Comparison of ENCODE assay signal across 19 cellular contexts in the genomic region with DNA sequence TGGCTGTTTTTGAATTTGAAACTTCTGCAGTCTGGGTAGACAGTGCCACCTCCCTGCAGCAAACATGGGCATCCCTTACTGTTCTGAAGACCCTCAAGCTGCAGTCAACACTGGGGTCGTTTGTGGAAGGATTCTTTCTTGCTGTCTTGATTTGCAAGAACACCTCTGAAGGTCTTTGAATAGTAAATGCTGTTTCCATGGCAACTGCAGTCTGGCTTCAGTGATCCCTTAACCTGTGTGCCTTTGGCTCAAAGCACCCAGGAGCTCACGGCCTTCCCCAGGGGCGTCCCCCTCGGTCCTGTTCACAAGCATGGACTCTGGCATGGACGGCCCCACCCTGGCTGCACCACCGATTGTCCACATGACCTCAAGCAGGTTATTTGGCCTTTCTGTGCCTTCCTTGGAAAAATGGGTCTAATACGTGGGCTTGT. TPM values are rescaled to one million over a fixed set of nuclear protein-coding genes. Genes with fewer than 3 reads are reported as not detected.
DNase-seq lines count a peak whose midpoint lies in the region; ATAC-seq, FAIRE-seq and TF ChIP-seq lines count a peak whose summit lies in the region.
"Had no signal": no experiment of that assay in that cellular context is flagged by ENCODE, and none has a peak within 500 bp of the region (broad histone marks: within the 10 kb centered on the region; RNA-seq: fewer than 3 reads in every experiment).

No MANE protein-coding gene starts in this region.

- no peaks in the 10 kb centered on the region for H3K36me3 ChIP-seq in H7 (replicated peaks; ENCODE audit: control insufficient read depth, insufficient read depth, low read length)
- no peaks in the 10 kb centered on the region for H3K36me3 ChIP-seq in K562 (ENCODE audit: control insufficient read depth, insufficient read depth, low read length)
- no peaks in the 10 kb centered on the region for H3K36me3 ChIP-seq in neural cell (ENCODE audit: insufficient read depth, low read length)

- H3K27ac ChIP-seq in K562 (ENCODE audit: extremely low read depth, low read depth, low read length) (no peak overlapping the region), neural cell (ENCODE audit: low read length) (peak overlapping the region; percentile 68)
- H3K27ac ChIP-seq: KMS-11 had no signal

- no peak for TF ChIP-seq EP300 in K562 (IDR thresholded peaks at IDR 0.05; ENCODE audit: low read length)
- peak; percentile 51 for TF ChIP-seq EP300 in neural cell (conservative IDR thresholded peaks at IDR 0.05; ENCODE audit: poor library complexity, severe bottlenecking)

- POLR2A ChIA-PET in K562 (lab: Yijun Ruan, JAX) = interaction anchor here (0.6 kb wide), 1 partner anchor 145 kb away, joined by 3 read pairs; no protein-coding TSS in a partner anchor

- no peak for TF ChIP-seq RAD21 in K562 (CRISPR knock-in tag; conservative IDR thresholded peaks at IDR 0.05 in 1 of 2, IDR thresholded peaks at IDR 0.05 in 1 of 2)
- peak; percentile 63 for TF ChIP-seq RAD21 in neural cell (conservative IDR thresholded peaks at IDR 0.05)

- H3K9me3 ChIP-seq in K562 (replicated peaks; ENCODE audit: control insufficient read depth, insufficient read depth, low read depth, low read length) = no peaks in the 10 kb centered on the region
- H3K9me3 ChIP-seq in neural cell (ENCODE audit: low read length) = no peaks in the 10 kb centered on the region

- no peaks in the 10 kb centered on the region for H3K27me3 ChIP-seq in H7 (ENCODE audit: control insufficient read depth, insufficient read depth, low read length)
- peaks cover 18 to 58% of the 10 kb centered on the region in 2 experiments; a peak in 4 of 5 replicates for H3K27me3 ChIP-seq in K562 (ENCODE audit: control insufficient read depth in 2 of 2, insufficient read depth in 2 of 2, low read length in 2 of 2)
- H3K27me3 ChIP-seq in neural cell (ENCODE audit: insufficient read depth, low read depth, low read length) = no peaks in the 10 kb centered on the region

- intact Hi-C loops in K562 (cut with micrococcal nuclease) = no loop called here

- H3K79me2 ChIP-seq in K562 (ENCODE audit: control insufficient read depth, insufficient read depth, low read length) = no peaks in the 10 kb centered on the region
- peaks cover 13% of the 10 kb centered on the region for H3K79me2 ChIP-seq in neural cell (replicated peaks; ENCODE audit: insufficient read depth, low read length)

- H3F3A ChIP-seq in neural cell (ENCODE audit: insufficient read depth, low read length, poor library complexity, severe bottlenecking) = peaks cover 3% of the 10 kb centered on the region

- ATAC-seq in K562 (no peak), GM18909 (IDR thresholded peaks at IDR 0.05; ENCODE audit: poor library complexity, unreplicated experiment) (no peak), GM19452 (IDR thresholded peaks at IDR 0.05; ENCODE audit: unreplicated experiment) (no peak)
- ATAC-seq: effector memory CD8-positive, alpha-beta T cell; PC-3 had no signal

- DNase-seq in Caki2 (ENCODE audit: low read depth) (peak; percentile 53), H7 (peak; percentile 89), K562 (ENCODE audit: extremely low read depth in 1 of 4, low spot score in 3 of 4) (no peak), urothelium cell line (ENCODE audit: low spot score) (no peak), mucosa of gallbladder (ENCODE audit: low spot score) (no peak)
- DNase-seq: activated CD4-positive, CD25-positive, alpha-beta regulatory T cell; activated naive CD4-positive, alpha-beta T cell treated with Interleukin-2 at 50 U/mL for 16 hours; C1 segment of cervical spinal cord; effector memory CD8-positive, alpha-beta T cell; foreskin melanocyte; NCI-H1930; PC-3; stimulated activated CD4-positive, alpha-beta T cell treated with anti-CD3 and anti-CD28 coated beads, Interleukin-2, amount 100 ng/mL, for 48 hours had no signal

- no peaks in the 10 kb centered on the region for H3K9me1 ChIP-seq in K562 (ENCODE audit: control insufficient read depth, insufficient read depth, low read length)

- H3K4me2 ChIP-seq in K562 (ENCODE audit: insufficient read depth, low read length) (no peak overlapping the region), neural cell (ENCODE audit: low read length) (peak overlapping the region; percentile 22)
- H3K4me2 ChIP-seq: KMS-11 had no signal

- H3K4me1 ChIP-seq in K562 (replicated peaks in 1 of 2; ENCODE audit: control insufficient read depth in 2 of 2, insufficient read depth in 2 of 2, low read length in 2 of 2) = no peaks in the 10 kb centered on the region; a peak in 2 of 5 replicates

- H3K9me2 ChIP-seq in neural cell (ENCODE audit: insufficient read depth, low read length) = no peaks in the 10 kb centered on the region

- WGBS in K562 (ENCODE audit: insufficient coverage, low coverage, missing lambda C conversion rate) = under 1% methylated on average over 7 of the region's 7 CpGs

- H2AFZ ChIP-seq in K562 (ENCODE audit: low read depth, low read length) (no peak overlapping the region), neural cell (ENCODE audit: low read depth, low read length) (no peak overlapping the region)

- no peak for TF ChIP-seq POLR2A in K562 (conservative IDR thresholded peaks at IDR 0.05)

- FAIRE-seq in K562 (lab: Jason Lieb, UNC) (no peak), urothelium cell line (lab: Jason Lieb, UNC) (no peak)
- FAIRE-seq: GM19239, keratinocyte had no signal

- no peak overlapping the region for H3K9ac ChIP-seq in K562 (ENCODE audit: insufficient read depth in 1 of 2, low read depth in 2 of 2, low read length in 2 of 2)
- H3K9ac ChIP-seq in neural cell (ENCODE audit: low read length) = peak overlapping the region; percentile 27
- H3K9ac ChIP-seq: KMS-11 had no signal

- CTCF ChIA-PET in K562 (lab: Yijun Ruan, JAX; ENCODE audit: low intra/inter-chr PET ratio) = interaction anchor here (0.6 kb wide), 1 partner anchor 155 kb away, joined by 3 read pairs; no protein-coding TSS in a partner anchor

- no peak for TF ChIP-seq CTCF in K562 (IDR thresholded peaks at IDR 0.05 in 2 of 3, conservative IDR thresholded peaks at IDR 0.05 in 1 of 3; ENCODE audit: insufficient read depth in 2 of 3, low read depth in 1 of 3, low read length in 3 of 3)
- TF ChIP-seq CTCF in neural cell (IDR thresholded peaks at IDR 0.05; ENCODE audit: poor library complexity, severe bottlenecking) = peak; percentile 51

- in situ Hi-C loops in Caki2 (cut with HindIII; ENCODE audit: low pct_unique_long_range_greater_than_20kb, low sequenced_read_pairs) (no loop called here), K562 (cut with MboI) (no loop called here)

- no peaks in the 10 kb centered on the region for H4K20me1 ChIP-seq in K562 (replicated peaks; ENCODE audit: control insufficient read depth, insufficient read depth, low read length)
- no peaks in the 10 kb centered on the region for H4K20me1 ChIP-seq in neural cell (ENCODE audit: insufficient read depth)

- H3K4me3 ChIP-seq in H7 (ENCODE audit: insufficient read depth, low read depth, low read length) = no peak overlapping the region
- H3K4me3 ChIP-seq in K562 = no peak overlapping the region
- H3K4me3 ChIP-seq in neural cell (ENCODE audit: low read length) = peak overlapping the region; percentile 44

- no TSS peak for BruUV-seq in K562 (replicated peaks; lab: Mats Ljungman, UMichigan)

TF ChIP-seq in K562, 482 proteins besides CTCF, POLR2A, EP300 and RAD21:
- TF ChIP-seq RFX1 (IDR thresholded peaks at IDR 0.05) (peak; percentile 81), ZNF57 (CRISPR knock-in tag; IDR thresholded peaks at IDR 0.05) (no peak)

TF ChIP-seq in neural cell, 6 proteins besides CTCF, POLR2A, EP300 and RAD21 (continues in another document):
- no peak for TF ChIP-seq TAF1 (IDR thresholded peaks at IDR 0.05; ENCODE audit: low read depth)
- TF ChIP-seq EZH2 (IDR thresholded peaks at IDR 0.05; ENCODE audit: borderline replicate concordance, insufficient read depth, low read length, poor library complexity, severe bottlenecking) = no peak
- TF ChIP-seq POLR2AphosphoS5 (IDR thresholded peaks at IDR 0.05) = no peak
- peak; percentile 61 for TF ChIP-seq MXI1 (conservative IDR thresholded peaks at IDR 0.05; ENCODE audit: poor library complexity, severe bottlenecking)

RNA-seq across cellular contexts. Expression of gene LRRFIP1, which starts 38.3 kb away (rescaled TPM):
- total RNA-seq in Caki2 (2014; rRNA removed; shearing (Covaris generic); ENCODE audit: low replicate concordance) = 10.9 and 14.4 TPM in 2 replicates
- total RNA-seq in H7 (2014; rRNA removed; shearing (Covaris generic)) = 49.9 and 101 TPM in 2 replicates
- total RNA-seq in K562 (2011; cell fraction: chromatin; rRNA removed; ENCODE audit: low replicate concordance) = 39.0 and 77.6 TPM in 2 replicates
- total RNA-seq in K562 (2011; cell fraction: nucleolus; rRNA removed) = 15.0 and 23.0 TPM in 2 replicates
- 45.0 and 78.0 TPM in 2 replicates for total RNA-seq in K562 (2011; cell fraction: nucleoplasm; rRNA removed)
- total RNA-seq in K562 (2014; rRNA removed) (31.6 and 32.2 TPM in 2 replicates), K562 (2014; rRNA removed; fragmentation: Illumina TruSeq; extraction: Trizol) (33.1 and 38.9 TPM in 2 replicates), K562 (2015; rRNA removed; fragmentation: Illumina TruSeq; extraction: Trizol) (25.5 and 28.1 TPM in 2 replicates), K562 (2021) (31.3 and 31.4 TPM in 2 replicates), mucosa of gallbladder (104 TPM)
- polyA plus RNA-seq in K562 (2011; rRNA removed) (18.3 and 26.8 TPM in 2 replicates), K562 (2014; fragmentation: Illumina TruSeq; extraction: Trizol) (41.9 and 45.2 TPM in 2 replicates), K562 (2014; fragmentation: Nextera tagmentation; extraction: Ambion mirVana) (10 to 100 TPM; 13.1 to 13.8 TPM), K562 (2014; rRNA removed) (35.6 and 39.5 TPM in 2 replicates), neural cell (88.2 and 96.3 TPM in 2 replicates)
- 8.0 and 11.2 TPM in 2 replicates for polyA plus RNA-seq in K562 (2011; cell fraction: cytosol; rRNA removed)
- polyA plus RNA-seq in K562 (2011; cell fraction: nucleus; rRNA removed) = 15.4 and 17.6 TPM in 2 replicates
- polyA plus RNA-seq in K562 (2012) = 21.8 and 26.9 TPM in 2 replicates
- polyA minus RNA-seq in K562 (2011; rRNA and poly(A)+ RNA removed) = 46.2 and 50.8 TPM in 2 replicates
- polyA minus RNA-seq in K562 (2011; cell fraction: cytosol; rRNA and poly(A)+ RNA removed) = 14.3 and 18.8 TPM in 2 replicates
- 12.4 and 19.2 TPM in 2 replicates for polyA minus RNA-seq in K562 (2011; cell fraction: nucleus; rRNA and poly(A)+ RNA removed)
- 69.4 and 93.9 TPM in 2 replicates for polyA minus RNA-seq in neural cell

Comparison
In these comparisons a context has a peak if more than half of its experiments do, and no peak if none do; other contexts are left out.
1. DNase-seq: peak in Caki2 (single experiment) and H7 (single experiment); none in K562 (0 of 4), urothelium cell line (single experiment) and mucosa of gallbladder (single experiment).